8 cellular contexts compared by ENCODE assay signal in genomic region chr1:229508823-229509337, GRCh38. TPM values are rescaled to one million over a fixed set of nuclear protein-coding genes. Genes with fewer than 3 reads are reported as not detected.
DNase-seq lines count a peak whose midpoint lies in the region; ATAC-seq and TF ChIP-seq lines count a peak whose summit lies in the region.

No MANE protein-coding gene starts in this region.

- no peaks in the 10 kb centered on the region for H3K9me3 ChIP-seq in neural cell (ENCODE audit: low read length)

- H4K20me1 ChIP-seq in neural cell (ENCODE audit: insufficient read depth): no peaks in the 10 kb centered on the region

- CTCF ChIA-PET in RWPE1 (lab: Yijun Ruan, JAX): interaction anchor here (0.6 kb wide), 2 partner anchors 54 to 62 kb away, joined by 3 read pairs; no protein-coding TSS in a partner anchor

- H3K4me2 ChIP-seq in neural cell (ENCODE audit: low read length): peak overlapping the region; percentile 77

- no peaks in the 10 kb centered on the region for H3K36me3 Mint-ChIP-seq in endothelial cell (ENCODE audit: low read depth, unreplicated experiment)

- H3K27ac ChIP-seq in RWPE1 (peak overlapping the region; percentile 91), neural cell (ENCODE audit: low read length) (peak overlapping the region; percentile 95)

- no peak for TF ChIP-seq EP300 in neural cell (conservative IDR thresholded peaks at IDR 0.05; ENCODE audit: poor library complexity, severe bottlenecking)

- TF ChIP-seq RAD21 in neural cell (conservative IDR thresholded peaks at IDR 0.05): no peak

- H3K4me3 Mint-ChIP-seq in endothelial cell (ENCODE audit: unreplicated experiment): peak overlapping the region; percentile 95

- no peak for TF ChIP-seq CTCF in RWPE1 (conservative IDR thresholded peaks at IDR 0.05; ENCODE audit: low read depth)
- no peak for TF ChIP-seq CTCF in endothelial cell (IDR thresholded peaks at IDR 0.05; ENCODE audit: unreplicated experiment)
- no peak for TF ChIP-seq CTCF in neural cell (IDR thresholded peaks at IDR 0.05; ENCODE audit: poor library complexity, severe bottlenecking)
- TF ChIP-seq CTCF in omental fat pad (IDR thresholded peaks at IDR 0.05): no peak

- POLR2A ChIA-PET in RWPE1 (lab: Yijun Ruan, JAX; ENCODE audit: low non-redundant PET): interaction anchor here (0.5 to 0.6 kb wide), 2 partner anchors 501 to 1466 kb away, joined by 3 to 4 read pairs; no protein-coding TSS in a partner anchor

- no peaks in the 10 kb centered on the region for H3K9me3 Mint-ChIP-seq in endothelial cell (ENCODE audit: unreplicated experiment)

- H3K9ac ChIP-seq in neural cell (ENCODE audit: low read length): peak overlapping the region; percentile 79

- no peaks in the 10 kb centered on the region for H3K36me3 ChIP-seq in neural cell (ENCODE audit: insufficient read depth, low read length)

- ATAC-seq in GM19023 (IDR thresholded peaks at IDR 0.05; ENCODE audit: unreplicated experiment): peak; percentile 4
- no peak for ATAC-seq in GM21381 (IDR thresholded peaks at IDR 0.05; ENCODE audit: unreplicated experiment)
- no peak for ATAC-seq in omental fat pad (ENCODE audit: low FRiP score)

- H3K27me3 Mint-ChIP-seq in endothelial cell (ENCODE audit: unreplicated experiment): peaks cover 9% of the 10 kb centered on the region

- H3F3A ChIP-seq in neural cell (ENCODE audit: insufficient read depth, low read length, poor library complexity, severe bottlenecking): no peaks in the 10 kb centered on the region

- H3K9me2 ChIP-seq in neural cell (ENCODE audit: insufficient read depth, low read length): no peaks in the 10 kb centered on the region

- H2AFZ ChIP-seq in neural cell (ENCODE audit: low read depth, low read length): peak overlapping the region; percentile 96

- H3K4me1 Mint-ChIP-seq in endothelial cell (ENCODE audit: unreplicated experiment): peaks cover 16% of the 10 kb centered on the region

- peak overlapping the region; percentile 97 for H3K27ac Mint-ChIP-seq in endothelial cell (ENCODE audit: unreplicated experiment)

- no peaks in the 10 kb centered on the region for H3K27me3 ChIP-seq in neural cell (ENCODE audit: insufficient read depth, low read depth, low read length)

- DNase-seq in RWPE1 (ENCODE audit: low spot score) (no peak), endothelial cell (ENCODE audit: low spot score) (no peak), omental fat pad (ENCODE audit: low spot score) (no peak), KG1 (lab: John Stamatoyannopoulos, UW) (no peak), GM19238 (ENCODE audit: insufficient read length, low spot score) (no peak)

- peak overlapping the region; percentile 76 for H3K4me3 ChIP-seq in neural cell (ENCODE audit: low read length)

- peaks cover 16% of the 10 kb centered on the region for H3K79me2 ChIP-seq in neural cell (replicated peaks; ENCODE audit: insufficient read depth, low read length)

TF ChIP-seq in neural cell, 6 proteins besides CTCF, POLR2A, EP300 and RAD21:
- no peak for TF ChIP-seq MXI1 (conservative IDR thresholded peaks at IDR 0.05; ENCODE audit: poor library complexity, severe bottlenecking)
- no peak for TF ChIP-seq EZH2 (IDR thresholded peaks at IDR 0.05; ENCODE audit: borderline replicate concordance, insufficient read depth, low read length, poor library complexity, severe bottlenecking)
- no peak for TF ChIP-seq SMC3 (conservative IDR thresholded peaks at IDR 0.05; ENCODE audit: poor library complexity)
- no peak for TF ChIP-seq REST (IDR thresholded peaks at IDR 0.05; ENCODE audit: borderline replicate concordance)
- TF ChIP-seq TAF1 (IDR thresholded peaks at IDR 0.05; ENCODE audit: low read depth): no peak
- TF ChIP-seq POLR2AphosphoS5 (IDR thresholded peaks at IDR 0.05): no peak

RNA-seq across cellular contexts. Expression of gene NUP133, which starts 0.7 kb away (rescaled TPM):
- 53.5 TPM for total RNA-seq in endothelial cell (ENCODE audit: unreplicated experiment)
- polyA plus RNA-seq in neural cell: 60.2 and 73.4 TPM in 2 replicates
- polyA minus RNA-seq in neural cell: 85.7 and 87.5 TPM in 2 replicates
- 10 to 100 TPM; 18.6 to 40.5 (median 24.6) TPM for total RNA-seq in omental fat pad

RNA-seq across cellular contexts. Expression of gene ABCB10, which starts 49.6 kb away (rescaled TPM):
- 18.3 TPM for total RNA-seq in endothelial cell (ENCODE audit: unreplicated experiment)
- polyA plus RNA-seq in neural cell: 27.9 and 31.4 TPM in 2 replicates
- 18.9 and 20.9 TPM in 2 replicates for polyA minus RNA-seq in neural cell
- total RNA-seq in omental fat pad: 10 to 100 TPM; 10.1 to 17.8 (median 14.3) TPM
